39 cellular contexts compared by ENCODE assay signal in the genomic region with DNA sequence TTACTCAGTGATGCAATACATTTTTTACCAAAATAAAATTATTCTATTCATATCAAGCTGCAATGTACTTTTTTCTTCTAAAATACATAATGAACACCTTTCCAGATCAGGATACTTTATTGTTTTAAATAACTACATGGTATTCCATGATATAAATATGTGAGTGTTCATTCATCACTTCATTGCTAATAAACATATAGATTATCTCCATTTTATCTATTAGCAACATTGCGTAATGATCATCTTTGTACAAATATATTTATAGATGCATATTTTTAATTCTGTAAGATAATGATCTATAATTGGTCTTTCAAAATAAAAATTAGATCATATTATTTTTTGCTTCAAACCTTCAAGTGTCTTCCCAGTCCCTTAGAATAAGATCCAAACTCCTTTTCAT.
"Had no signal": no experiment of that assay in that cellular context is flagged by ENCODE, and none has a peak within 500 bp of the region (broad histone marks: within the 10 kb centered on the region; RNA-seq: fewer than 3 reads in every experiment).

No MANE protein-coding gene starts in this region.

- DNase-seq: activated effector memory CD4-positive, alpha-beta T cell treated with anti-CD3 and anti-CD28 coated beads, Interleukin-2, amount 50 U/mL, for 16 hours; activated effector memory CD4-positive, alpha-beta T cell treated with Interleukin-2 at 50 U/mL for 16 hours; activated gamma-delta T cell; activated gamma-delta T cell treated with Interleukin-2 at 50 U/mL for 16 hours; activated naive CD4-positive, alpha-beta T cell; activated naive CD4-positive, alpha-beta T cell treated with anti-CD3 and anti-CD28 coated beads for 36 hours; activated naive CD4-positive, alpha-beta T cell treated with anti-CD3 and anti-CD28 coated beads, Interleukin-2, amount 10 ng/mL, durations not matched to agents 7 days and 5 days; activated naive CD4-positive, alpha-beta T cell treated with anti-CD3 and anti-CD28 coated beads, Interleukin-2, amount 50 U/mL, for 16 hours; activated naive CD4-positive, alpha-beta T cell treated with Interleukin-2 at 50 U/mL for 16 hours; activated naive CD8-positive, alpha-beta T cell treated with anti-CD3 and anti-CD28 coated beads for 36 hours; activated naive CD8-positive, alpha-beta T cell treated with anti-CD3 and anti-CD28 coated beads, Interleukin-2, amount 10 ng/mL, durations not matched to agents 7 days and 5 days; activated naive CD8-positive, alpha-beta T cell treated with anti-CD3 and anti-CD28 coated beads, Interleukin-2, amount 50 U/mL, for 24 hours; activated T-cell treated with anti-CD3 and anti-CD28 coated beads, Interleukin-2, amount 50 U/mL, for 24 hours; activated T-cell treated with anti-CD3 and anti-CD28 coated beads, Interleukin-2, amount 50 U/mL, for 4 hours; activated T-cell treated with anti-CD3 and anti-CD28 coated beads, Interleukin-2, amount 50 U/mL, for 48 hours; activated T-cell treated with anti-CD3 and anti-CD28 coated beads, Interleukin-2, amount 50 U/mL, for 72 hours; adrenal gland; amniotic stem cell; amygdala; anterior cingulate cortex; aorta; body of pancreas; brain microvascular endothelial cell; caudate nucleus; central memory CD4-positive, alpha-beta T cell; cerebellar nuclear complex had no signal

- H3K36me3 Mint-ChIP-seq: activated naive CD4-positive, alpha-beta T cell treated with anti-CD3 and anti-CD28 coated beads, Interleukin-2, amount 10 ng/mL, durations not matched to agents 7 days and 5 days; activated naive CD4-positive, alpha-beta T cell treated with anti-CD3 and anti-CD28 coated beads, Interleukin-2, amount 50 U/mL, for 24 hours; activated naive CD4-positive, alpha-beta T cell treated with anti-CD3 and anti-CD28 coated beads, Interleukin-2, amount 50 U/mL, for 72 hours; activated naive CD8-positive, alpha-beta T cell; activated naive CD8-positive, alpha-beta T cell treated with anti-CD3 and anti-CD28 coated beads for 36 hours; activated naive CD8-positive, alpha-beta T cell treated with anti-CD3 and anti-CD28 coated beads, Interleukin-2, amount 10 ng/mL, durations not matched to agents 7 days and 5 days; brain had no signal

- H3K9me3 Mint-ChIP-seq: activated T-cell treated with anti-CD3 and anti-CD28 coated beads, Interleukin-2, amount 50 U/mL, for 4 hours; activated T-helper 1 cell treated with anti-CD3 and anti-CD28 coated beads, Interleukin-12 subunit alpha, Interleukin-12 subunit beta, Interleukin-2, Interleukin-4 antibody, amounts not matched to agents 30 ng/mL and 10 ng/mL and 1 ng/mL, durations not matched to agents 14 hours and 24 hours and 36 hours; activated T-helper 17 cell treated with anti-CD3 and anti-CD28 coated beads, Interleukin-2, amount 50 U/mL, for 72 hours; activated T-helper 2 cell treated with anti-CD3 and anti-CD28 coated beads, Interferon-gamma antibody, Interleukin-2, Interleukin-4, amounts not matched to agents 10 μg/mL and 5 μg/mL and 100 μg/mL, durations not matched to agents 14 hours and 24 hours and 36 hours had no signal

- FAIRE-seq: astrocyte, bronchial epithelial cell had no signal

- H3K4me1 Mint-ChIP-seq: activated naive CD4-positive, alpha-beta T cell treated with anti-CD3 and anti-CD28 coated beads, Interleukin-2, amount 10 ng/mL, durations not matched to agents 7 days and 5 days; activated naive CD4-positive, alpha-beta T cell treated with anti-CD3 and anti-CD28 coated beads, Interleukin-2, amount 50 U/mL, for 24 hours; activated naive CD8-positive, alpha-beta T cell treated with anti-CD3 and anti-CD28 coated beads for 36 hours; activated naive CD8-positive, alpha-beta T cell treated with anti-CD3 and anti-CD28 coated beads, Interleukin-2, amount 10 ng/mL, durations not matched to agents 7 days and 5 days; activated naive CD8-positive, alpha-beta T cell treated with anti-CD3 and anti-CD28 coated beads, Interleukin-2, amount 50 U/mL, for 24 hours; activated T-helper 17 cell treated with anti-CD3 and anti-CD28 coated beads, Interleukin-2, amount 50 U/mL, for 72 hours; brain; central memory CD8-positive, alpha-beta T cell had no signal

- H3K36me3 ChIP-seq: adrenal gland, ascending aorta, brain microvascular endothelial cell, breast epithelium, cardiac muscle cell had no signal

- H3K27ac Mint-ChIP-seq: activated naive CD4-positive, alpha-beta T cell treated with anti-CD3 and anti-CD28 coated beads for 36 hours; activated naive CD4-positive, alpha-beta T cell treated with anti-CD3 and anti-CD28 coated beads, Interleukin-2, amount 10 ng/mL, durations not matched to agents 7 days and 5 days; activated naive CD4-positive, alpha-beta T cell treated with anti-CD3 and anti-CD28 coated beads, Interleukin-2, amount 50 U/mL, for 24 hours; activated naive CD4-positive, alpha-beta T cell treated with anti-CD3 and anti-CD28 coated beads, Interleukin-2, amount 50 U/mL, for 72 hours; activated naive CD8-positive, alpha-beta T cell; activated naive CD8-positive, alpha-beta T cell treated with anti-CD3 and anti-CD28 coated beads for 36 hours; activated naive CD8-positive, alpha-beta T cell treated with anti-CD3 and anti-CD28 coated beads, Interleukin-2, amount 10 ng/mL, durations not matched to agents 7 days and 5 days; activated naive CD8-positive, alpha-beta T cell treated with anti-CD3 and anti-CD28 coated beads, Interleukin-2, amount 50 U/mL, for 24 hours; activated T-cell treated with anti-CD3 and anti-CD28 coated beads, Interleukin-2, amount 50 U/mL, for 24 hours; activated T-cell treated with anti-CD3 and anti-CD28 coated beads, Interleukin-2, amount 50 U/mL, for 72 hours; activated T-helper 1 cell treated with anti-CD3 and anti-CD28 coated beads, Interleukin-12 subunit alpha, Interleukin-12 subunit beta, Interleukin-2, Interleukin-4 antibody, amounts not matched to agents 30 ng/mL and 10 ng/mL and 1 ng/mL, durations not matched to agents 14 hours and 24 hours and 36 hours; activated T-helper 17 cell treated with anti-CD3 and anti-CD28 coated beads, Interleukin-2, amount 50 U/mL, for 72 hours; activated T-helper 2 cell treated with anti-CD3 and anti-CD28 coated beads, Interferon-gamma antibody, Interleukin-2, Interleukin-4, amounts not matched to agents 10 μg/mL and 5 μg/mL and 100 μg/mL, durations not matched to agents 14 hours and 24 hours and 36 hours; brain had no signal

- H3K4me3 ChIP-seq: adrenal gland, ascending aorta, body of pancreas, breast epithelium, cardiac muscle cell had no signal

- H3K4me1 ChIP-seq: adrenal gland, ascending aorta, body of pancreas, breast epithelium had no signal

- H3K9me3 ChIP-seq: adrenal gland, ascending aorta, body of pancreas, breast epithelium had no signal

- H3K27ac ChIP-seq: adrenal gland, ascending aorta, body of pancreas, brain microvascular endothelial cell, breast epithelium, cardiac muscle cell had no signal

- ATAC-seq: activated naive CD4-positive, alpha-beta T cell treated with anti-CD3 and anti-CD28 coated beads, Interleukin-2, amount 50 U/mL, for 72 hours; activated naive CD8-positive, alpha-beta T cell treated with anti-CD3 and anti-CD28 coated beads, Interleukin-2, amount 50 U/mL, for 24 hours; activated T-cell treated with anti-CD3 and anti-CD28 coated beads, Interleukin-2, amount 50 U/mL, for 4 hours; activated T-cell treated with anti-CD3 and anti-CD28 coated beads, Interleukin-2, amount 50 U/mL, for 72 hours; activated T-helper 17 cell treated with anti-CD3 and anti-CD28 coated beads, Interleukin-2, amount 50 U/mL, for 72 hours; body of pancreas had no signal

- H3K4me3 Mint-ChIP-seq: activated naive CD4-positive, alpha-beta T cell treated with anti-CD3 and anti-CD28 coated beads for 36 hours; activated naive CD4-positive, alpha-beta T cell treated with anti-CD3 and anti-CD28 coated beads, Interleukin-2, amount 10 ng/mL, durations not matched to agents 7 days and 5 days; activated naive CD4-positive, alpha-beta T cell treated with anti-CD3 and anti-CD28 coated beads, Interleukin-2, amount 50 U/mL, for 24 hours; activated naive CD8-positive, alpha-beta T cell; activated naive CD8-positive, alpha-beta T cell treated with anti-CD3 and anti-CD28 coated beads for 36 hours; activated naive CD8-positive, alpha-beta T cell treated with anti-CD3 and anti-CD28 coated beads, Interleukin-2, amount 10 ng/mL, durations not matched to agents 7 days and 5 days; activated naive CD8-positive, alpha-beta T cell treated with anti-CD3 and anti-CD28 coated beads, Interleukin-2, amount 50 U/mL, for 24 hours; activated T-cell treated with anti-CD3 and anti-CD28 coated beads, Interleukin-2, amount 50 U/mL, for 24 hours; activated T-cell treated with anti-CD3 and anti-CD28 coated beads, Interleukin-2, amount 50 U/mL, for 4 hours; activated T-cell treated with anti-CD3 and anti-CD28 coated beads, Interleukin-2, amount 50 U/mL, for 72 hours; activated T-helper 1 cell treated with anti-CD3 and anti-CD28 coated beads, Interleukin-12 subunit alpha, Interleukin-12 subunit beta, Interleukin-2, Interleukin-4 antibody, amounts not matched to agents 30 ng/mL and 10 ng/mL and 1 ng/mL, durations not matched to agents 14 hours and 24 hours and 36 hours; activated T-helper 17 cell treated with anti-CD3 and anti-CD28 coated beads, Interleukin-2, amount 50 U/mL, for 72 hours; brain; central memory CD8-positive, alpha-beta T cell had no signal

- H3K27me3 Mint-ChIP-seq: activated naive CD4-positive, alpha-beta T cell treated with anti-CD3 and anti-CD28 coated beads, Interleukin-2, amount 10 ng/mL, durations not matched to agents 7 days and 5 days; activated naive CD4-positive, alpha-beta T cell treated with anti-CD3 and anti-CD28 coated beads, Interleukin-2, amount 50 U/mL, for 24 hours; activated naive CD8-positive, alpha-beta T cell; activated naive CD8-positive, alpha-beta T cell treated with anti-CD3 and anti-CD28 coated beads for 36 hours; activated naive CD8-positive, alpha-beta T cell treated with anti-CD3 and anti-CD28 coated beads, Interleukin-2, amount 10 ng/mL, durations not matched to agents 7 days and 5 days; activated naive CD8-positive, alpha-beta T cell treated with anti-CD3 and anti-CD28 coated beads, Interleukin-2, amount 50 U/mL, for 24 hours; activated T-cell treated with anti-CD3 and anti-CD28 coated beads, Interleukin-2, amount 50 U/mL, for 24 hours; activated T-helper 17 cell treated with anti-CD3 and anti-CD28 coated beads, Interleukin-2, amount 50 U/mL, for 72 hours; central memory CD8-positive, alpha-beta T cell had no signal

- H3K27me3 ChIP-seq: adrenal gland, ascending aorta, body of pancreas, brain microvascular endothelial cell, breast epithelium, cardiac muscle cell had no signal
